In the genomic region with DNA sequence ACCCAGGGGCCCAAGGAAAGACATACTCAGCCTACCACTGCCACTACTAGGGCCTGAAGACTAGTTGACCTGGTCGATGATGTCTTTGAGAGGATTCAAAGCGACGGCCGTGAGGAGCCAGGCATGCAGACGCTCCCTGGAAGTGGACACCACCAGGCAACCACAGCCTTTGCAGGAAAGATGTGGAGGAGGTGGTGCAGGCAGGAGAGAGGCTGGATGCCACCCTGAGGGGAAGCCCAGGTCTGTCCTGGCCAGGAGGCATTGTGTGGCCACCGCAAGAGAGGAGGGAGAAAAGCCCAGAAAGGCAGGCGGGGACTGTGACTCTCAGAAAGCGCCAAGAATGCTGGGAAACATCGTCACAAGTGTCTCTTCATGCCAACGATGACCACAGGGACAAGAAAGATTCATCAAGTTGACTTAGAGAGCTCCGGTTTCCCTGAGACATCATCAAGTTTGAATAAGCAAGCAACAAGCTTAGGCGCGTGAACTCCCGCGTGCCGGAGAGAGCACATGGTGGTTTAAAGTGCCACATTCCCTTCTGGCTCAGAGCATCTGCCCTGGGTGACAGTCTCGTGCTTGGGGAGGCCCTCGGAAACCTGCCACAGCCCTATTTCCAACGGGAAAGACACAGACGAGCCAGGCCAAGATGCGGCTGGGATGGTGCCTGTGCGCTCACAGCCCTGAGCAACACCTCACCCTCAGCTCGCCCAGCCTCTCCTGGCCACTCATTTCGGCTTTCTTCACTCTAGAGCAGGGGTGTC, we compare ENCODE assay signal across 15 cellular contexts.
DNase-seq lines count a peak whose midpoint lies in the region; ATAC-seq and TF ChIP-seq lines count a peak whose summit lies in the region.
"Had no signal": no experiment of that assay in that cellular context is flagged by ENCODE, and none has a peak within 500 bp of the region (broad histone marks: within the 10 kb centered on the region; RNA-seq: fewer than 3 reads in every experiment).

No MANE protein-coding gene starts in this region.

- H3K14ac ChIP-seq in neuronal stem cell (ENCODE audit: low read length) = peak overlapping the region; percentile 74

- H3K9me3 ChIP-seq in WERI-Rb-1 (ENCODE audit: severe bottlenecking) = no peaks in the 10 kb centered on the region
- peaks cover 0 to 4% of the 10 kb centered on the region in 2 donors for H3K9me3 ChIP-seq in neuronal stem cell (replicated peaks in 1 of 2; ENCODE audit: control insufficient read depth in 2 of 2, insufficient read depth in 1 of 2, low read depth in 1 of 2, low read length in 2 of 2)
- H3K9me3 ChIP-seq: BLaER1 treated with 17β-estradiol and CSF1 and Interleukin-3, amounts not matched to agents 10 nM and 100 nM had no signal

- H2BK12ac ChIP-seq in neuronal stem cell (ENCODE audit: low read length) = no peak overlapping the region

- H3K27me3 ChIP-seq in WERI-Rb-1 (ENCODE audit: insufficient read depth, low read depth, severe bottlenecking) (no peaks in the 10 kb centered on the region), neuronal stem cell (ENCODE audit: control insufficient read depth in 3 of 3, insufficient read depth in 3 of 3, low read depth in 1 of 3, low read length in 3 of 3) (peaks cover 0 to 2% (median 0%) of the 10 kb centered on the region in 3 experiments)
- H3K27me3 ChIP-seq: BLaER1 treated with 17β-estradiol and CSF1 and Interleukin-3, amounts not matched to agents 10 nM and 100 nM had no signal

- H3K4me3 Mint-ChIP-seq in activated T-helper 2 cell treated with anti-CD3 and anti-CD28 coated beads, Interferon-gamma antibody, Interleukin-2, Interleukin-4, amounts not matched to agents 10 μg/mL and 5 μg/mL and 100 μg/mL, durations not matched to agents 14 hours and 24 hours and 36 hours (ENCODE audit: low read depth) = no peak overlapping the region
- H3K4me3 Mint-ChIP-seq: CD4-positive, CD25-positive, alpha-beta regulatory T cell; IgD-negative memory B cell had no signal

- no peak overlapping the region for H3K23ac ChIP-seq in neuronal stem cell (ENCODE audit: low read depth, low read length, poor library complexity)

- no peaks in the 10 kb centered on the region for H3K4me1 Mint-ChIP-seq in activated T-helper 2 cell treated with anti-CD3 and anti-CD28 coated beads, Interferon-gamma antibody, Interleukin-2, Interleukin-4, amounts not matched to agents 10 μg/mL and 5 μg/mL and 100 μg/mL, durations not matched to agents 14 hours and 24 hours and 36 hours (ENCODE audit: low read depth)
- H3K4me1 Mint-ChIP-seq: CD4-positive, CD25-positive, alpha-beta regulatory T cell; IgD-negative memory B cell had no signal

- no peaks in the 10 kb centered on the region for H3K36me3 Mint-ChIP-seq in activated T-helper 2 cell treated with anti-CD3 and anti-CD28 coated beads, Interferon-gamma antibody, Interleukin-2, Interleukin-4, amounts not matched to agents 10 μg/mL and 5 μg/mL and 100 μg/mL, durations not matched to agents 14 hours and 24 hours and 36 hours (ENCODE audit: low read depth)
- H3K36me3 Mint-ChIP-seq: CD4-positive, CD25-positive, alpha-beta regulatory T cell; IgD-negative memory B cell had no signal

- DNase-seq in D341Med (ENCODE audit: low spot score) (peak; percentile 19), WERI-Rb-1 (peak; percentile 3), islet precursor cell (peak; percentile 40), neuronal stem cell (ENCODE audit: low spot score) (no peak), HK-2 (ENCODE audit: unreplicated experiment) (no peak), NCI-H446 (lab: John Stamatoyannopoulos, UW) (no peak)
- DNase-seq in activated T-helper 2 cell treated with anti-CD3 and anti-CD28 coated beads, Interferon-gamma antibody, Interleukin-2, Interleukin-4, amounts not matched to agents 10 μg/mL and 5 μg/mL and 100 μg/mL, durations not matched to agents 14 hours and 24 hours and 36 hours (ENCODE audit: low spot score) = no peak
- DNase-seq: ACHN; CD4-positive, CD25-positive, alpha-beta regulatory T cell; DMS 273 treated with DMSO at 0.1 percent for 48 hours; DMS79 had no signal

- WGBS in neuronal stem cell (ENCODE audit: extremely low coverage in 2 of 2, insufficient read length in 2 of 2, insufficient replicate concordance in 1 of 2), 2 donors = no CpG with 5 or more reads among the region's 24 CpGs

- H3K9me3 Mint-ChIP-seq in activated T-helper 2 cell treated with anti-CD3 and anti-CD28 coated beads, Interferon-gamma antibody, Interleukin-2, Interleukin-4, amounts not matched to agents 10 μg/mL and 5 μg/mL and 100 μg/mL, durations not matched to agents 14 hours and 24 hours and 36 hours = peaks cover 3% of the 10 kb centered on the region

- H3K27ac ChIP-seq in WERI-Rb-1 (no peak overlapping the region), neuronal stem cell (replicated peaks; ENCODE audit: low read length) (no peak overlapping the region)
- H3K27ac ChIP-seq: BLaER1 treated with 17β-estradiol and CSF1 and Interleukin-3, amounts not matched to agents 10 nM and 100 nM had no signal

- no peaks in the 10 kb centered on the region for H3K27me3 Mint-ChIP-seq in activated T-helper 2 cell treated with anti-CD3 and anti-CD28 coated beads, Interferon-gamma antibody, Interleukin-2, Interleukin-4, amounts not matched to agents 10 μg/mL and 5 μg/mL and 100 μg/mL, durations not matched to agents 14 hours and 24 hours and 36 hours (ENCODE audit: low read depth)
- H3K27me3 Mint-ChIP-seq: CD4-positive, CD25-positive, alpha-beta regulatory T cell; IgD-negative memory B cell had no signal

- no peak overlapping the region for H4K8ac ChIP-seq in neuronal stem cell (ENCODE audit: low read depth, low read length)

- no peak overlapping the region for H2AFZ ChIP-seq in neuronal stem cell (ENCODE audit: low read length)

- no peak overlapping the region for H3K4ac ChIP-seq in neuronal stem cell (ENCODE audit: low read length)

- no peak overlapping the region for H3K9ac ChIP-seq in neuronal stem cell (ENCODE audit: low read depth, low read length, poor library complexity)
- H3K9ac ChIP-seq: BLaER1 treated with 17β-estradiol and CSF1 and Interleukin-3, amounts not matched to agents 10 nM and 100 nM had no signal

- peaks cover 0 to 6% of the 10 kb centered on the region in 2 donors for H3K4me1 ChIP-seq in neuronal stem cell (ENCODE audit: control insufficient read depth in 2 of 2, insufficient read depth in 1 of 2, low read depth in 1 of 2, low read length in 2 of 2)
- H3K4me1 ChIP-seq: BLaER1 treated with 17β-estradiol and CSF1 and Interleukin-3, amounts not matched to agents 10 nM and 100 nM had no signal

- no peak overlapping the region for H2BK15ac ChIP-seq in neuronal stem cell (ENCODE audit: low read length)

- H2BK120ac ChIP-seq in neuronal stem cell (ENCODE audit: low read depth, low read length) = no peak overlapping the region

- H3K4me3 ChIP-seq in WERI-Rb-1 (ENCODE audit: low read depth, low read length) = no peak overlapping the region
- H3K4me3 ChIP-seq in neuronal stem cell (ENCODE audit: low read length in 2 of 2) = no peak overlapping the region
- H3K4me3 ChIP-seq: BLaER1 treated with 17β-estradiol and CSF1 and Interleukin-3, amounts not matched to agents 10 nM and 100 nM; GM12878 had no signal

- intact Hi-C loops in activated T-helper 2 cell treated with anti-CD3 and anti-CD28 coated beads, Interferon-gamma antibody, Interleukin-2, Interleukin-4, amounts not matched to agents 10 μg/mL and 5 μg/mL and 100 μg/mL, durations not matched to agents 14 hours and 24 hours and 36 hours (cut with micrococcal nuclease) = no loop called here

- no peak overlapping the region for H4K91ac ChIP-seq in neuronal stem cell (ENCODE audit: low read depth, low read length, poor library complexity)

- H3K27ac Mint-ChIP-seq in activated T-helper 2 cell treated with anti-CD3 and anti-CD28 coated beads, Interferon-gamma antibody, Interleukin-2, Interleukin-4, amounts not matched to agents 10 μg/mL and 5 μg/mL and 100 μg/mL, durations not matched to agents 14 hours and 24 hours and 36 hours = no peak overlapping the region
- H3K27ac Mint-ChIP-seq: CD4-positive, CD25-positive, alpha-beta regulatory T cell; IgD-negative memory B cell had no signal

- ATAC-seq in GM18870 (IDR thresholded peaks at IDR 0.05; ENCODE audit: unreplicated experiment) = no peak
- ATAC-seq: GM12878 had no signal

- no peak for TF ChIP-seq CTCF in WERI-Rb-1 (IDR thresholded peaks at IDR 0.05; ENCODE audit: low read depth, low read length)

- no peak overlapping the region for H2AK5ac ChIP-seq in neuronal stem cell (ENCODE audit: low read depth, low read length)

- no peak overlapping the region for H2BK5ac ChIP-seq in neuronal stem cell (ENCODE audit: low read length)

- H3K36me3 ChIP-seq in WERI-Rb-1 (no peaks in the 10 kb centered on the region; the same call in 1 of the 2 replicates), neuronal stem cell (replicated peaks in 1 of 2; ENCODE audit: control insufficient read depth in 2 of 2, insufficient read depth in 2 of 2, low read length in 2 of 2) (no peaks in the 10 kb centered on the region)
- H3K36me3 ChIP-seq: BLaER1 treated with 17β-estradiol and CSF1 and Interleukin-3, amounts not matched to agents 10 nM and 100 nM had no signal

- peak overlapping the region; percentile 5 for H3K18ac ChIP-seq in neuronal stem cell (ENCODE audit: low read length)

- H3K4me2 ChIP-seq in neuronal stem cell (ENCODE audit: insufficient read depth, low read length, poor library complexity, severe bottlenecking) = no peak overlapping the region
- H3K4me2 ChIP-seq: BLaER1 treated with 17β-estradiol and CSF1 and Interleukin-3, amounts not matched to agents 10 nM and 100 nM had no signal

- H3K79me1 ChIP-seq in neuronal stem cell (ENCODE audit: low read depth, low read length) = no peaks in the 10 kb centered on the region

Comparison
In these comparisons a context has a peak if more than half of its experiments do, and no peak if none do; other contexts are left out.
1. DNase-seq: peak in D341Med (single experiment), WERI-Rb-1 (single experiment) and islet precursor cell (single experiment); none in neuronal stem cell (single experiment), HK-2 (single experiment), activated T-helper 2 cell treated with anti-CD3 and anti-CD28 coated beads, Interferon-gamma antibody, Interleukin-2, Interleukin-4, amounts not matched to agents 10 μg/mL and 5 μg/mL and 100 μg/mL, durations not matched to agents 14 hours and 24 hours and 36 hours (single experiment) and NCI-H446 (0 of 2).